Comparison of ENCODE assay signal across 19 cellular contexts in the genomic region with DNA sequence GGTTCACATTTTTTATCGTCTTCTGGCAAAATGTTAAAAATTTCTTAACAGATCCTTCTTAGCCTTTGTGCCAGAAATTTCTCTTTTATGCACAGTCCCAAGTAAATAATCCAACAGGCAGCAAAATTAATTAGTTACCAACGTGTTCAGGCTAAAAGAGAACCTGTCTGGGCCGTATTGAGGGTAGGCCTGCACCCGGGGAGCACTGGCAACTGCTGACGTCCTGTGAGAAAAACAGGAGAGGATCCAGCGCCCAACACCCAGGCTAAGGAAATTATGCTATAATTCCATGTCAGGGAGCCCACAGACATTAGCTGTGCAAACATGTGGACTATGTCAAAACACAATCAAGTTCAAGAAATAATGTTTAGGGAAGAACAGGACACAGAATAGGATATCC. TPM values are rescaled to one million over a fixed set of nuclear protein-coding genes. Genes with fewer than 3 reads are reported as not detected.
"Had no signal": no experiment of that assay in that cellular context is flagged by ENCODE, and none has a peak within 500 bp of the region (broad histone marks: within the 10 kb centered on the region; RNA-seq: fewer than 3 reads in every experiment).

No MANE protein-coding gene starts in this region.

- FAIRE-seq: islet of Langerhans had no signal

- H3K4me1 ChIP-seq: SJSA1 had no signal

- H3K4me3 ChIP-seq: breast epithelium, gastroesophageal sphincter, ovary, SJSA1 had no signal

- DNase-seq: activated CD4-positive, alpha-beta T cell treated with anti-CD3 and anti-CD28 coated beads, Interleukin-2, amount 10 ng/mL, durations not matched to agents 7 days and 5 days; activated CD8-positive, alpha-beta memory T cell treated with anti-CD3 and anti-CD28 coated beads for 24 hours; activated naive CD4-positive, alpha-beta T cell; aorta; dermis blood vessel endothelial cell; effector memory CD8-positive, alpha-beta T cell; nephron progenitor cell; ovary; retina; stimulated activated CD4-positive, alpha-beta T cell treated with anti-CD3 and anti-CD28 coated beads, Interleukin-4, amount 100 ng/mL, for 1 hour; stimulated activated naive B cell treated with anti-CD40 and anti-IgM and Interleukin-4, amounts not matched to agents 10 μg/mL and 1 μg/mL and 100 μg/mL, for 72 hours; trophoblast cell had no signal

- H3K36me3 ChIP-seq: breast epithelium, gastroesophageal sphincter, ovary, SJSA1 had no signal

- H3K9me3 ChIP-seq: breast epithelium, gastroesophageal sphincter, ovary, SJSA1 had no signal

- H3K27me3 ChIP-seq: breast epithelium, gastroesophageal sphincter, ovary, SJSA1 had no signal

- ATAC-seq: effector memory CD8-positive, alpha-beta T cell; stimulated activated naive B cell treated with anti-CD40 and anti-IgM and Interleukin-4, amounts not matched to agents 10 μg/mL and 1 μg/mL and 100 μg/mL, for 72 hours had no signal

- H3K27ac ChIP-seq: ovary, SJSA1 had no signal

RNA-seq across cellular contexts. Expression of gene CSTA, which starts 30.7 kb away (rescaled TPM):
- total RNA-seq: activated CD4-positive, alpha-beta T cell treated with anti-CD3 and anti-CD28 coated beads, Interleukin-2, amount 10 ng/mL, durations not matched to agents 7 days and 5 days; activated T-helper 1 cell treated with anti-CD3 and anti-CD28 coated beads, Interleukin-12 subunit alpha, Interleukin-12 subunit beta, Interleukin-2, Interleukin-4 antibody, amounts not matched to agents 30 ng/mL and 10 ng/mL and 1 ng/mL, durations not matched to agents 14 hours and 24 hours and 36 hours; chondrocyte; dermis blood vessel endothelial cell; mesothelial cell of epicardium; SJSA1 had no signal
